In genomic region chr3:56819016-56819809, GRCh38 we compare ENCODE assay signal across 27 cellular contexts. TPM values are rescaled to one million over a fixed set of nuclear protein-coding genes. Genes with fewer than 3 reads are reported as not detected.
A peak's percentile ranks its signal among the peaks of the same experiment; 100 is the strongest.
DNase-seq lines count a peak whose midpoint lies in the region; ATAC-seq and TF ChIP-seq lines count a peak whose summit lies in the region.
"Had no signal": no experiment of that assay in that cellular context is flagged by ENCODE, and none has a peak within 500 bp of the region (broad histone marks: within the 10 kb centered on the region; RNA-seq: fewer than 3 reads in every experiment).

No MANE protein-coding gene starts in this region.

- intact Hi-C loops in naive thymus-derived CD4-positive, alpha-beta T cell (cut with micrococcal nuclease): loop anchor here in 1 of 2 donors (5.0 kb wide), 1 partner anchor 98 kb away; no protein-coding TSS in a partner anchor
- intact Hi-C loops in natural killer cell (cut with micrococcal nuclease): no loop called here

- peak overlapping the region in 2 of 10 donors; percentile 2 to 8 for H3K4me3 Mint-ChIP-seq in naive thymus-derived CD4-positive, alpha-beta T cell
- H3K4me3 Mint-ChIP-seq in natural killer cell: no peak overlapping the region
- H3K4me3 Mint-ChIP-seq: activated naive CD8-positive, alpha-beta T cell treated with anti-CD3 and anti-CD28 coated beads, Interleukin-2, amount 50 U/mL, for 24 hours; CD8-positive, alpha-beta T cell; H9; T-helper 2 cell treated with Interferon-gamma antibody and Interleukin-4, amounts not matched to agents 5 μg/mL and 100 μg/mL, for 36 hours had no signal

- DNase-seq in DMS153 (lab: John Stamatoyannopoulos, UW): peak; percentile 60
- DNase-seq in HT1080 (ENCODE audit: low read depth): peak; percentile 16
- peak; percentile 79 for DNase-seq in NCI-H748 treated with DMSO at 0.1 percent for 48 hours (lab: John Stamatoyannopoulos, UW)
- DNase-seq in naive thymus-derived CD4-positive, alpha-beta T cell: no peak
- no peak for DNase-seq in natural killer cell
- DNase-seq in AG08395 (ENCODE audit: low spot score): no peak
- DNase-seq: activated CD4-positive, alpha-beta T cell treated with anti-CD3 and anti-CD28 coated beads for 48 hours; activated CD8-positive, alpha-beta memory T cell treated with anti-CD3 and anti-CD28 coated beads for 24 hours; activated gamma-delta T cell treated with Interleukin-2 at 50 U/mL for 16 hours; activated naive CD8-positive, alpha-beta T cell treated with anti-CD3 and anti-CD28 coated beads, Interleukin-2, amount 50 U/mL, for 24 hours; CD8-positive, alpha-beta T cell; cerebellar nuclear complex; DMS79; GDM1; H9; mesendoderm; NCI-H1092 treated with DMSO at 0.1 percent for 48 hours; NCI-H2171 treated with DMSO at 0.1 percent for 48 hours; NCI-H82; nucleus accumbens; RPMI8226; stimulated activated naive CD4-positive, alpha-beta T cell treated with Interleukin-2 at 50 U/mL for 16 hours had no signal

- CTCF ChIA-PET in naive thymus-derived CD4-positive, alpha-beta T cell (lab: Charles Lee): interaction anchor here (0.6 to 1.1 kb wide), 5 partner anchors 19 to 169 kb away, joined by 3 to 4 read pairs (median 3); no protein-coding TSS in a partner anchor

- H3K27me3 ChIP-seq in naive thymus-derived CD4-positive, alpha-beta T cell (ENCODE audit: control insufficient read depth in 2 of 2, insufficient read depth in 2 of 2, low read length in 2 of 2): no peaks in the 10 kb centered on the region

- peaks cover 0 to 12% (median 6%) of the 10 kb centered on the region in 5 donors for H3K36me3 Mint-ChIP-seq in naive thymus-derived CD4-positive, alpha-beta T cell
- H3K36me3 Mint-ChIP-seq in natural killer cell: no peaks in the 10 kb centered on the region
- H3K36me3 Mint-ChIP-seq: CD8-positive, alpha-beta T cell had no signal

- no peak for ATAC-seq in naive thymus-derived CD4-positive, alpha-beta T cell
- ATAC-seq in natural killer cell (no peak), HG03342 (IDR thresholded peaks at IDR 0.05; ENCODE audit: unreplicated experiment) (no peak)
- ATAC-seq: activated naive CD8-positive, alpha-beta T cell treated with anti-CD3 and anti-CD28 coated beads, Interleukin-2, amount 50 U/mL, for 24 hours; CD8-positive, alpha-beta T cell; K562; left lobe of liver had no signal

- no peak for TF ChIP-seq CTCF in natural killer cell (IDR thresholded peaks at IDR 0.05)

- H3K27ac ChIP-seq in naive thymus-derived CD4-positive, alpha-beta T cell (ENCODE audit: low read depth, low read length): no peak overlapping the region
- H3K27ac ChIP-seq: SK-N-MC had no signal

- no peaks in the 10 kb centered on the region for H3K9me3 ChIP-seq in naive thymus-derived CD4-positive, alpha-beta T cell (ENCODE audit: control insufficient read depth in 2 of 3, low read length in 3 of 3)

- peaks cover 4 to 23% of the 10 kb centered on the region in 2 donors for H3K4me1 ChIP-seq in naive thymus-derived CD4-positive, alpha-beta T cell (ENCODE audit: control insufficient read depth in 2 of 2, insufficient read depth in 2 of 2, low read length in 2 of 2)

- no peak overlapping the region for H3K4me3 ChIP-seq in naive thymus-derived CD4-positive, alpha-beta T cell (ENCODE audit: low read length)
- H3K4me3 ChIP-seq: K562, SK-N-MC had no signal

- peak overlapping the region in 7 of 9 donors; percentile 17 to 84 (median 58) for H3K27ac Mint-ChIP-seq in naive thymus-derived CD4-positive, alpha-beta T cell
- no peak overlapping the region for H3K27ac Mint-ChIP-seq in natural killer cell
- H3K27ac Mint-ChIP-seq: activated naive CD8-positive, alpha-beta T cell treated with anti-CD3 and anti-CD28 coated beads, Interleukin-2, amount 50 U/mL, for 24 hours; H9; T-helper 2 cell treated with Interferon-gamma antibody and Interleukin-4, amounts not matched to agents 5 μg/mL and 100 μg/mL, for 36 hours had no signal

- H3K4me1 Mint-ChIP-seq in naive thymus-derived CD4-positive, alpha-beta T cell: peaks cover 35 to 87% (median 67%) of the 10 kb centered on the region in 7 donors
- H3K4me1 Mint-ChIP-seq in natural killer cell: peaks cover 34 to 43% of the 10 kb centered on the region in 2 donors

- peaks cover 0 to 2% (median 0%) of the 10 kb centered on the region in 11 donors for H3K9me3 Mint-ChIP-seq in naive thymus-derived CD4-positive, alpha-beta T cell
- no peaks in the 10 kb centered on the region for H3K9me3 Mint-ChIP-seq in natural killer cell
- H3K9me3 Mint-ChIP-seq: activated naive CD8-positive, alpha-beta T cell treated with anti-CD3 and anti-CD28 coated beads, Interleukin-2, amount 50 U/mL, for 24 hours; CD8-positive, alpha-beta T cell; H9; T-helper 2 cell treated with Interferon-gamma antibody and Interleukin-4, amounts not matched to agents 5 μg/mL and 100 μg/mL, for 36 hours had no signal

- POLR2A ChIA-PET in naive thymus-derived CD4-positive, alpha-beta T cell (lab: Charles Lee): interaction anchor here (0.6 to 1.5 kb wide), 6 partner anchors 9 to 262 kb away, joined by 3 to 6 read pairs (median 4); partner anchors contain the start of gene CCDC66

- no peaks in the 10 kb centered on the region for H3K36me3 ChIP-seq in naive thymus-derived CD4-positive, alpha-beta T cell (ENCODE audit: control insufficient read depth in 2 of 3, insufficient read depth in 3 of 3, low read length in 3 of 3)

- H3K27me3 Mint-ChIP-seq in naive thymus-derived CD4-positive, alpha-beta T cell: no peaks in the 10 kb centered on the region
- no peaks in the 10 kb centered on the region for H3K27me3 Mint-ChIP-seq in natural killer cell (ENCODE audit: low read depth in 2 of 2)
- H3K27me3 Mint-ChIP-seq: activated naive CD8-positive, alpha-beta T cell treated with anti-CD3 and anti-CD28 coated beads, Interleukin-2, amount 50 U/mL, for 24 hours had no signal

RNA-seq across cellular contexts. Expression of gene ARHGEF3, which starts 17.5 kb away (rescaled TPM):
- total RNA-seq in HT1080 (2014; rRNA removed; shearing (Covaris generic)): 9.0 and 14.6 TPM in 2 replicates
- polyA plus RNA-seq in HT1080 (2015; cell fraction: cytosol; rRNA removed): 14.0 and 20.4 TPM in 2 replicates
- polyA plus RNA-seq in HT1080 (2015; cell fraction: nucleus; rRNA removed): 17.9 and 23.5 TPM in 2 replicates
- total RNA-seq in naive thymus-derived CD4-positive, alpha-beta T cell: 10 to 100 TPM; 79.6 to 99.7 (median 87.0) TPM
- polyA plus RNA-seq in naive thymus-derived CD4-positive, alpha-beta T cell: 10 to 100 TPM; 78.8 to 94.7 TPM
- 100 to 1,000 TPM; 112 to 211 (median 135) TPM for total RNA-seq in natural killer cell

Comparison
In these comparisons a context has a peak if more than half of its experiments do, and no peak if none do; other contexts are left out.
1. DNase-seq: peak in DMS153 (single experiment), HT1080 (single experiment) and NCI-H748 treated with DMSO at 0.1 percent for 48 hours (single experiment); none in naive thymus-derived CD4-positive, alpha-beta T cell (0 of 9), natural killer cell (single experiment) and AG08395 (single experiment).
2. H3K27ac Mint-ChIP-seq: peak in naive thymus-derived CD4-positive, alpha-beta T cell (7 of 9); none in natural killer cell (0 of 2).